2 cellular contexts compared by ENCODE assay signal in genomic region chr4:88017516-88018302, GRCh38.
A peak's percentile ranks its signal among the peaks of the same experiment; 100 is the strongest.
TF ChIP-seq lines count a peak whose summit lies in the region.

No MANE protein-coding gene starts in this region.

TF ChIP-seq in liver, 16 proteins besides CTCF, POLR2A, EP300 and RAD21:
- TF ChIP-seq ZBTB33 (IDR thresholded peaks at IDR 0.05) (no peak), SP1 (IDR thresholded peaks at IDR 0.05) (peak; percentile 23)
TF ChIP-seq in liver: peak in this region for 1.

TF ChIP-seq in HepG2, 621 proteins besides CTCF, POLR2A, EP300 and RAD21:
- no peak for TF ChIP-seq CCDC6 (CRISPR knock-in tag; IDR thresholded peaks at IDR 0.05)
- no peak for TF ChIP-seq ZNF513 (CRISPR knock-in tag; conservative IDR thresholded peaks at IDR 0.05)
- TF ChIP-seq DNMT1 (CRISPR knock-in tag; IDR thresholded peaks at IDR 0.05): no peak
- TF ChIP-seq GATAD2A (CRISPR knock-in tag; IDR thresholded peaks at IDR 0.05): no peak
- TF ChIP-seq CENPT (CRISPR knock-in tag; IDR thresholded peaks at IDR 0.05; ENCODE audit: low read depth): no peak
- no peak for TF ChIP-seq THRA (CRISPR knock-in tag; IDR thresholded peaks at IDR 0.05; ENCODE audit: borderline replicate concordance)
- TF ChIP-seq CEBPB (IDR thresholded peaks at IDR 0.05; ENCODE audit: borderline replicate concordance, low read depth, low read length): no peak
- TF ChIP-seq, protein P1, sequence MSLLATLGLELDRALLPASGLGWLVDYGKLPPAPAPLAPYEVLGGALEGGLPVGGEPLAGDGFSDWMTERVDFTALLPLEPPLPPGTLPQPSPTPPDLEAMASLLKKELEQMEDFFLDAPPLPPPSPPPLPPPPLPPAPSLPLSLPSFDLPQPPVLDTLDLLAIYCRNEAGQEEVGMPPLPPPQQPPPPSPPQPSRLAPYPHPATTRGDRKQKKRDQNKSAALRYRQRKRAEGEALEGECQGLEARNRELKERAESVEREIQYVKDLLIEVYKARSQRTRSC (CRISPR knock-in tag; IDR thresholded peaks at IDR 0.05; ENCODE audit: low read depth): no peak
- TF ChIP-seq GZF1 (CRISPR knock-in tag; IDR thresholded peaks at IDR 0.05): no peak
- TF ChIP-seq, protein P2, sequence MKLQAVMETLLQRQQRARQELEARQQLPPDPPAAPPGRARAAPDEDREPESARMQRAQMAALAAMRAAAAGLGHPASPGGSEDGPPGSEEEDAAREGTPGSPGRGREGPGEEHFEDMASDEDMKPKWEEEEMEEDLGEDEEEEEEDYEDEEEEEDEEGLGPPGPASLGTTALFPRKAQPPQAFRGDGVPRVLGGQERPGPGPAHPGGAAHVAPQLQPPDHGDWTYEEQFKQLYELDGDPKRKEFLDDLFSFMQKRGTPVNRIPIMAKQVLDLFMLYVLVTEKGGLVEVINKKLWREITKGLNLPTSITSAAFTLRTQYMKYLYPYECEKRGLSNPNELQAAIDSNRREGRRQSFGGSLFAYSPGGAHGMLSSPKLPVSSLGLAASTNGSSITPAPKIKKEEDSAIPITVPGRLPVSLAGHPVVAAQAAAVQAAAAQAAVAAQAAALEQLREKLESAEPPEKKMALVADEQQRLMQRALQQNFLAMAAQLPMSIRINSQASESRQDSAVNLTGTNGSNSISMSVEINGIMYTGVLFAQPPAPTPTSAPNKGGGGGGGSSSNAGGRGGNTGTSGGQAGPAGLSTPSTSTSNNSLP (IDR thresholded peaks at IDR 0.05; ENCODE audit: low read depth, low read length): no peak
- no peak for TF ChIP-seq HIVEP1 (CRISPR knock-in tag; IDR thresholded peaks at IDR 0.05)
